21 cellular contexts compared by ENCODE assay signal in the genomic region with DNA sequence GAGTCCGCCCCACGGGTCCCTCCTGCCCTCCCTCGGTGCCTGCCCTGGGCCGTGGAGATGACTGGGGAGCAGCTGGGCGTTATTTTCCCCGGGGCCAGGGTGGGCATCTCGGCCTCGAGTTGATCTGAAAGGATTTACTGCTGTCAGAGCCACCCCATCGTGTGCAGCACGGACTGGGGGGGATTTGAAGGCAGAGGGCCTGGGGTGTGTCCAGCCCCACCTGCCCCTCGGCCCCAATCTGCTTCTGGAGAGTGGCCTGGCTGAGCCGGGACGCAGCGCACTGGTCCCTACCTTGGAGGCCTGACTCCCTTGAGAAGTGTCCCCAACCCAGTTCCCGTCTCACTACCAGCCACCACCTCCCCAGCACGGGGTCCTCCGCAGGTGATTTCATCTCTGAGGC. TPM values are rescaled to one million over a fixed set of nuclear protein-coding genes. Genes with fewer than 3 reads are reported as not detected.
DNase-seq lines count a peak whose midpoint lies in the region; ATAC-seq and TF ChIP-seq lines count a peak whose summit lies in the region.
"Had no signal": no experiment of that assay in that cellular context is flagged by ENCODE, and none has a peak within 500 bp of the region (broad histone marks: within the 10 kb centered on the region; RNA-seq: fewer than 3 reads in every experiment).

No MANE protein-coding gene starts in this region.

- peaks cover 5% of the 10 kb centered on the region for H3K36me3 Mint-ChIP-seq in T-helper 17 cell (ENCODE audit: low read depth)
- H3K36me3 Mint-ChIP-seq in mesothelial cell of epicardium: no peaks in the 10 kb centered on the region
- peaks cover 19% of the 10 kb centered on the region for H3K36me3 Mint-ChIP-seq in stimulated activated effector memory CD8-positive, alpha-beta T cell treated with anti-CD3 and anti-CD28 coated beads, Interleukin-12 subunit alpha, Interleukin-12 subunit beta, amount 100 ng/mL, for 72 hours

- H3K27ac Mint-ChIP-seq in T-helper 17 cell (peak overlapping the region; percentile 63), mesothelial cell of epicardium (peak overlapping the region; percentile 16)
- peak overlapping the region; percentile 88 for H3K27ac Mint-ChIP-seq in stimulated activated effector memory CD8-positive, alpha-beta T cell treated with anti-CD3 and anti-CD28 coated beads, Interleukin-12 subunit alpha, Interleukin-12 subunit beta, amount 100 ng/mL, for 72 hours

- no peaks in the 10 kb centered on the region for H3K9me3 ChIP-seq in cardiac muscle cell (ENCODE audit: low read depth)
- no peaks in the 10 kb centered on the region for H3K9me3 ChIP-seq in T-helper 17 cell (ENCODE audit: control insufficient read depth, low read length, poor library complexity, severe bottlenecking)
- H3K9me3 ChIP-seq: BLaER1 treated with 17β-estradiol and CSF1 and Interleukin-3, amounts not matched to agents 10 nM and 100 nM; SJCRH30 had no signal

- intact Hi-C loops in cardiac septum (cut with DNase I): no loop called here

- H3K4me1 Mint-ChIP-seq in T-helper 17 cell: peaks cover 44% of the 10 kb centered on the region
- peaks cover 10% of the 10 kb centered on the region for H3K4me1 Mint-ChIP-seq in mesothelial cell of epicardium
- H3K4me1 Mint-ChIP-seq in stimulated activated effector memory CD8-positive, alpha-beta T cell treated with anti-CD3 and anti-CD28 coated beads, Interleukin-12 subunit alpha, Interleukin-12 subunit beta, amount 100 ng/mL, for 72 hours: peaks cover 35% of the 10 kb centered on the region

- H3K4me1 ChIP-seq in cardiac muscle cell (ENCODE audit: low read depth) (peaks cover 31% of the 10 kb centered on the region), foreskin keratinocyte (peaks cover 4% of the 10 kb centered on the region)

- ATAC-seq in T-helper 17 cell (no peak), foreskin keratinocyte (no peak)
- no peak for ATAC-seq in stimulated activated effector memory CD8-positive, alpha-beta T cell treated with anti-CD3 and anti-CD28 coated beads, Interleukin-12 subunit alpha, Interleukin-12 subunit beta, amount 100 ng/mL, for 72 hours

- H3K27ac ChIP-seq in cardiac muscle cell (peak overlapping the region; percentile 72), foreskin keratinocyte (no peak overlapping the region), substantia nigra (ENCODE audit: low read depth, low read length, poor library complexity, severe bottlenecking) (no peak overlapping the region)
- H3K27ac ChIP-seq: SJCRH30 had no signal

- H3K4me3 ChIP-seq in cardiac muscle cell: no peak overlapping the region
- H3K4me3 ChIP-seq: BLaER1 treated with 17β-estradiol and CSF1 and Interleukin-3, amounts not matched to agents 10 nM and 100 nM; SJCRH30 had no signal

- H3K9me3 Mint-ChIP-seq in mesothelial cell of epicardium: no peaks in the 10 kb centered on the region
- H3K9me3 Mint-ChIP-seq in stimulated activated effector memory CD8-positive, alpha-beta T cell treated with anti-CD3 and anti-CD28 coated beads, Interleukin-12 subunit alpha, Interleukin-12 subunit beta, amount 100 ng/mL, for 72 hours: no peaks in the 10 kb centered on the region

- no peaks in the 10 kb centered on the region for H3K27me3 ChIP-seq in cardiac muscle cell
- no peaks in the 10 kb centered on the region for H3K27me3 ChIP-seq in foreskin keratinocyte
- H3K27me3 ChIP-seq: BLaER1 treated with 17β-estradiol and CSF1 and Interleukin-3, amounts not matched to agents 10 nM and 100 nM; SJCRH30 had no signal

- DNase-seq in cardiac muscle cell (ENCODE audit: low read depth in 1 of 2, low spot score in 1 of 2): no peak
- no peak for DNase-seq in cardiac septum (ENCODE audit: low spot score)
- no peak for DNase-seq in T-helper 17 cell
- no peak for DNase-seq in mesothelial cell of epicardium (ENCODE audit: low spot score in 2 of 2, unreplicated experiment in 2 of 2)
- DNase-seq in stimulated activated effector memory CD8-positive, alpha-beta T cell treated with anti-CD3 and anti-CD28 coated beads, Interleukin-12 subunit alpha, Interleukin-12 subunit beta, amount 100 ng/mL, for 72 hours (ENCODE audit: low spot score in 2 of 2): no peak
- no peak for DNase-seq in foreskin keratinocyte
- DNase-seq in D341Med (ENCODE audit: low spot score): no peak
- no peak for DNase-seq in substantia nigra (lab: John Stamatoyannopoulos, UW)
- DNase-seq: DMS53; H7; IMR-90; Kasumi-1; MM.1S; NCI-H1105; NCI-H1930; NCI-H446; NK-92 treated with Interleukin-12 subunit alpha and Interleukin-12 subunit beta, amount 100 ng/mL, for 24 hours; OCI-M1; RPMI8226; SJCRH30 had no signal

- TF ChIP-seq CTCF in cardiac muscle cell (IDR thresholded peaks at IDR 0.05; ENCODE audit: low read depth, low read length) (no peak), mesothelial cell of epicardium (IDR thresholded peaks at IDR 0.05; ENCODE audit: unreplicated experiment) (no peak), foreskin keratinocyte (conservative IDR thresholded peaks at IDR 0.05) (no peak)

- H3K27me3 Mint-ChIP-seq in T-helper 17 cell (no peaks in the 10 kb centered on the region), mesothelial cell of epicardium (ENCODE audit: low read depth) (peaks cover 2% of the 10 kb centered on the region)

- H3K4me3 Mint-ChIP-seq in T-helper 17 cell: no peak overlapping the region
- H3K4me3 Mint-ChIP-seq in mesothelial cell of epicardium: no peak overlapping the region
- H3K4me3 Mint-ChIP-seq in stimulated activated effector memory CD8-positive, alpha-beta T cell treated with anti-CD3 and anti-CD28 coated beads, Interleukin-12 subunit alpha, Interleukin-12 subunit beta, amount 100 ng/mL, for 72 hours: no peak overlapping the region

- H3K36me3 ChIP-seq in cardiac muscle cell: no peaks in the 10 kb centered on the region
- H3K36me3 ChIP-seq: SJCRH30 had no signal

RNA-seq across cellular contexts. Expression of a gene that starts 24.2 kb away (rescaled TPM):
- total RNA-seq in cardiac muscle cell (47.6 and 55.8 TPM in 2 replicates), cardiac septum (13.8 TPM), T-helper 17 cell (100 to 1,000 TPM in 1 of 2 donors, 10 to 100 TPM in 1; 93.3 to 146 TPM), mesothelial cell of epicardium (51.0 to 55.0 TPM (median 51.5 TPM) in 3 replicates), foreskin keratinocyte (18.6 and 18.8 TPM in 2 replicates)
- polyA plus RNA-seq in cardiac muscle cell (37.1 and 47.6 TPM in 2 replicates), foreskin keratinocyte (8.4 and 9.1 TPM in 2 replicates)

Comparison
In these comparisons a context has a peak if more than half of its experiments do, and no peak if none do; other contexts are left out.
1. H3K27ac Mint-ChIP-seq: peak in every context shown above with its lines; median percentile 88 in stimulated activated effector memory CD8-positive, alpha-beta T cell treated with anti-CD3 and anti-CD28 coated beads, Interleukin-12 subunit alpha, Interleukin-12 subunit beta, amount 100 ng/mL, for 72 hours; 63 in T-helper 17 cell; 16 in mesothelial cell of epicardium.